Comparison of ENCODE assay signal across 23 cellular contexts in genomic region chr5:146334074-146334533, GRCh38. TPM values are rescaled to one million over a fixed set of nuclear protein-coding genes. Genes with fewer than 3 reads are reported as not detected.
A peak's percentile ranks its signal among the peaks of the same experiment; 100 is the strongest.
DNase-seq lines count a peak whose midpoint lies in the region; ATAC-seq and TF ChIP-seq lines count a peak whose summit lies in the region.
"Had no signal": no experiment of that assay in that cellular context is flagged by ENCODE, and none has a peak within 500 bp of the region (broad histone marks: within the 10 kb centered on the region; RNA-seq: fewer than 3 reads in every experiment).

No MANE protein-coding gene starts in this region.

- no peaks in the 10 kb centered on the region for H3K36me3 Mint-ChIP-seq in endodermal cell (ENCODE audit: low read depth)

- no peak for TF ChIP-seq CTCF in endodermal cell (conservative IDR thresholded peaks at IDR 0.05)
- TF ChIP-seq CTCF in GM20000 (IDR thresholded peaks at IDR 0.05; ENCODE audit: extremely low read depth, missing control alignments), result no peak

- H3K9ac ChIP-seq in HUES64 (ENCODE audit: low read depth, low read length) (no peak overlapping the region), endodermal cell (ENCODE audit: extremely low read depth, low read length, poor library complexity, severe bottlenecking) (no peak overlapping the region)

- H3K36me3 ChIP-seq in H7 (replicated peaks; ENCODE audit: control insufficient read depth, insufficient read depth, low read length) (no peaks in the 10 kb centered on the region), HUES64 (ENCODE audit: insufficient read depth, low read length) (no peaks in the 10 kb centered on the region), endodermal cell (ENCODE audit: control insufficient read depth, insufficient read depth, low read length) (no peaks in the 10 kb centered on the region)
- H3K36me3 ChIP-seq: HAP-1 had no signal

- no peak overlapping the region for H3K27ac Mint-ChIP-seq in endodermal cell
- H3K27ac Mint-ChIP-seq: CD14-positive monocyte had no signal

- H3K27ac ChIP-seq in HUES64 (ENCODE audit: low read depth, low read length), result no peak overlapping the region
- H3K27ac ChIP-seq in endodermal cell (ENCODE audit: low read depth, low read length), result no peak overlapping the region
- H3K27ac ChIP-seq: HL-60 had no signal

- 11% methylated on average over 21 of the region's 24 CpGs for WGBS in HUES64
- WGBS in endodermal cell (ENCODE audit: insufficient coverage in 1 of 2, insufficient read length in 1 of 2), 2 experiments, result 15 to 20% methylated on average over 5 to 18 of the region's 24 CpGs

- H3K4me3 Mint-ChIP-seq in endodermal cell, result no peak overlapping the region

- peaks cover 90% of the 10 kb centered on the region for H3K27me3 Mint-ChIP-seq in endodermal cell (ENCODE audit: insufficient read depth)

- H3K4me3 ChIP-seq in H7 (ENCODE audit: insufficient read depth, low read depth, low read length) (peak overlapping the region; percentile 12; the same call in 1 of the 2 replicates), HUES64 (ENCODE audit: low read length) (peak overlapping the region; percentile 26; the same call in 1 of the 2 replicates), endodermal cell (ENCODE audit: low read length) (no peak overlapping the region)
- H3K4me3 ChIP-seq: GM12878, HAP-1 had no signal

- DNase-seq in H7 (peak; percentile 76), endodermal cell (peak; percentile 72), islet precursor cell (peak; percentile 57), superior temporal gyrus (ENCODE audit: extremely low spot score) (no peak), GM20000 (ENCODE audit: low spot score) (no peak)
- DNase-seq: ACHN; AML-193; COR-L47; KBM-7; NCI-H1436; NCI-H2029; NCI-H2227 treated with DMSO at 0.1 percent for 48 hours; NCI-H526; NK-92 treated with Interleukin-12 subunit alpha and Interleukin-12 subunit beta, amount 100 ng/mL, for 24 hours; SHP77 treated with DMSO at 0.1 percent for 48 hours had no signal

- H3K4me1 Mint-ChIP-seq in endodermal cell, result peaks cover 27% of the 10 kb centered on the region
- H3K4me1 Mint-ChIP-seq: CD14-positive monocyte had no signal

- ATAC-seq in GM19324 (IDR thresholded peaks at IDR 0.05; ENCODE audit: low FRiP score, unreplicated experiment), result no peak
- ATAC-seq: GM12878 had no signal

- no peaks in the 10 kb centered on the region for H3K9me3 Mint-ChIP-seq in endodermal cell

- peaks cover 80% of the 10 kb centered on the region for H3K27me3 ChIP-seq in H7 (ENCODE audit: control insufficient read depth, insufficient read depth, low read length)
- H3K27me3 ChIP-seq in HUES64 (ENCODE audit: insufficient read depth, low read length), result peaks cover 97% of the 10 kb centered on the region
- peaks cover 75% of the 10 kb centered on the region for H3K27me3 ChIP-seq in endodermal cell (ENCODE audit: control insufficient read depth, insufficient read depth, low read length, poor library complexity, severe bottlenecking)

- H3K9me3 ChIP-seq in HUES64 (ENCODE audit: insufficient read depth, low read depth, low read length) (no peaks in the 10 kb centered on the region), endodermal cell (ENCODE audit: control insufficient read depth, low read length) (no peaks in the 10 kb centered on the region)
- H3K9me3 ChIP-seq: HAP-1 had no signal

- H3K4me1 ChIP-seq in HUES64 (ENCODE audit: insufficient read depth, low read length), result peaks cover 29% of the 10 kb centered on the region
- H3K4me1 ChIP-seq in endodermal cell (ENCODE audit: control insufficient read depth, insufficient read depth, low read length), result peaks cover 2% of the 10 kb centered on the region
- H3K4me1 ChIP-seq: HAP-1 had no signal

RNA-seq across cellular contexts. Expression of gene POU4F3, which starts 4.5 kb away (rescaled TPM):
- 0.28 TPM in 1 of 2 replicates, not detected in the other for total RNA-seq in H7 (2014; rRNA removed; shearing (Covaris generic))
- polyA plus RNA-seq in HUES64 (2013, experiment 1 of 2), result not detected
- not detected for polyA plus RNA-seq in HUES64 (2013, experiment 2 of 2)
- total RNA-seq in endodermal cell, result under 1 TPM; 0.27 to 0.46 TPM
- polyA plus RNA-seq in endodermal cell (2013, experiment 1 of 2), result 0.21 TPM
- 0.21 TPM for polyA plus RNA-seq in endodermal cell (2013, experiment 2 of 2)
- total RNA-seq: OCI-LY7; T-helper 1 cell treated with Interleukin-12 subunit alpha and Interleukin-12 subunit beta and Interleukin-4 antibody, amounts not matched to agents 30 ng/mL and 1 ng/mL, for 36 hours had no signal
- polyA plus RNA-seq: CD14-positive monocyte had no signal

Comparison
In these comparisons a context has a peak if more than half of its experiments do, and no peak if none do; other contexts are left out.
1. DNase-seq: peak in H7 (single experiment), endodermal cell (single experiment) and islet precursor cell (single experiment); none in superior temporal gyrus (single experiment) and GM20000 (single experiment).